In genomic region chr16:86931410-86931941, GRCh38 we compare ENCODE assay signal across 1 cellular context.
TF ChIP-seq lines count a peak whose summit lies in the region.

No MANE protein-coding gene starts in this region.

TF ChIP-seq in SK-N-SH, 30 proteins besides CTCF, POLR2A, EP300 and RAD21 (continued from another document):
- TF ChIP-seq REST (IDR thresholded peaks at IDR 0.05; ENCODE audit: low read depth, low read length) (no peak), TAF1 (IDR thresholded peaks at IDR 0.05; ENCODE audit: borderline replicate concordance, low read depth, low read length) (no peak), SMC3 (IDR thresholded peaks at IDR 0.05; ENCODE audit: low read depth, low read length) (no peak), FOXJ3 (CRISPR knock-in tag; IDR thresholded peaks at IDR 0.05) (no peak), RCOR1 (IDR thresholded peaks at IDR 0.05; ENCODE audit: low read length) (no peak), CHD2 (IDR thresholded peaks at IDR 0.05; ENCODE audit: low read length, partially characterized antibody) (no peak), YY1 (IDR thresholded peaks at IDR 0.05; ENCODE audit: low read depth) (no peak), NRF1 (IDR thresholded peaks at IDR 0.05; ENCODE audit: low read depth, low read length) (no peak), TCF12 (IDR thresholded peaks at IDR 0.05) (peak; percentile 83), GABPA (IDR thresholded peaks at IDR 0.05; ENCODE audit: low read depth) (no peak), FOXM1 (IDR thresholded peaks at IDR 0.05; ENCODE audit: low read depth) (no peak), MAX (IDR thresholded peaks at IDR 0.05; ENCODE audit: low read depth) (no peak), RFX5 (IDR thresholded peaks at IDR 0.05; ENCODE audit: low read length) (no peak), ZBTB33 (IDR thresholded peaks at IDR 0.05; ENCODE audit: borderline replicate concordance, low read depth) (no peak), MEF2A (IDR thresholded peaks at IDR 0.05; ENCODE audit: borderline replicate concordance, low read depth) (no peak), GATA2 (CRISPR knock-in tag; IDR thresholded peaks at IDR 0.05) (no peak), RXRA (IDR thresholded peaks at IDR 0.05; ENCODE audit: borderline replicate concordance, low read depth) (no peak)
